ENCODE assay signal across 8 cellular contexts in the genomic region with DNA sequence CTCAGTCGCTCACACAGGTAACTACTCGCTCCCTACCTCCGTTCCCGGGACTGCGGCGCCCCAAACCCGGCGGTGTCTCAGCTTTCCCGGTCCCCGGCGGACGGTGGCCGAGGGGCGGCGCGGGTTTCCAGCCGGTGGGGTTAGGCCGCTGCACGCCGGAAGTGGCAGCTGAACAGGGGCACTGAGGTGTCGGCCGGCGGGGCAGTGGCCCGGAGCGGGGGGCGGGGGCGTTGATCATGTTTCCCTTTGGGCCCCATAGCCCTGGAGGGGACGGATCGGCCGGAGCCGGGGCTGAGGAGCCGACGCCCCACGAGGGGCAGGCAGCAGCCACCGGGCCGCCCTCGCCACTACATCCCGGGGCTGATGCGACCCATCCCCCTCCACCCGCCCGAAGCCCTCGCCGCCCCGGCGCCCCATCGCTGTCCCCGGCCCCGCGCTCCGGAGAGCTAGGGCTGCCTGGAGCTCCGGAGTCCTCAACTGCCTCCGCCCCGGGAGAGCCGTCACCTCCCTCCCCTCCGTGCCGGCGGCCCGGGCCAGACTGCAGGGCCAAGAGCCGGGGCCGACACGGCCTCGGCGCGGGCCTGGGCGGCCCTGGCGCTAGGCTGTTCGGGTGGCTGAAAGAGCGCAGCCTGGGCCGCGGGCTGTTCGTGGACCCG. TPM values are rescaled to one million over a fixed set of nuclear protein-coding genes. Genes with fewer than 3 reads are reported as not detected.
DNase-seq lines count a peak whose midpoint lies in the region; ATAC-seq and TF ChIP-seq lines count a peak whose summit lies in the region.

A gene with protein sequence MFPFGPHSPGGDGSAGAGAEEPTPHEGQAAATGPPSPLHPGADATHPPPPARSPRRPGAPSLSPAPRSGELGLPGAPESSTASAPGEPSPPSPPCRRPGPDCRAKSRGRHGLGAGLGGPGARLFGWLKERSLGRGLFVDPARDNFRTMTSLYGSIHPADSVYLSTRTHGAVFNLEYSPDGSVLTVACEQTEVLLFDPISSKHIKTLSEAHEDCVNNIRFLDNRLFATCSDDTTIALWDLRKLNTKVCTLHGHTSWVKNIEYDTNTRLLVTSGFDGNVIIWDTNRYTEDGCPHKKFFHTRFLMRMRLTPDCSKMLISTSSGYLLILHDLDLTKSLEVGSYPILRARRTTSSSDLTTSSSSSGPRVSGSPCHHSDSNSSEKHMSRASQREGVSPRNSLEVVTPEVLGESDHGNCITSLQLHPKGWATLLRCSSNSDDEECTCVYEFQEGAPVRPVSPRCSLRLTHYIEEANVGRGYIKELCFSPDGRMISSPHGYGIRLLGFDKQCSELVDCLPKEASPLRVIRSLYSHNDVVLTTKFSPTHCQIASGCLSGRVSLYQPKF (plus strand): TSS at position 167 of the 656 bp plus-strand sequence. CDS start 70 bp downstream, at position 237.

- H3K27me3 ChIP-seq in HUES48 (ENCODE audit: control insufficient read depth, insufficient read depth, low read length) (no peaks in the 10 kb centered on the region), fibroblast of lung (ENCODE audit: control insufficient read depth, insufficient read depth, low read length) (no peaks in the 10 kb centered on the region)

- TF ChIP-seq CTCF in fibroblast of lung (conservative IDR thresholded peaks at IDR 0.05 in 1 of 2, IDR thresholded peaks at IDR 0.05 in 1 of 2; ENCODE audit: low read depth in 1 of 2, low read length in 2 of 2), result no peak

- no peaks in the 10 kb centered on the region for H3K9me3 Mint-ChIP-seq in activated T-helper 1 cell treated with anti-CD3 and anti-CD28 coated beads, Interleukin-12 subunit alpha, Interleukin-12 subunit beta, Interleukin-2, Interleukin-4 antibody, amounts not matched to agents 30 ng/mL and 10 ng/mL and 1 ng/mL, durations not matched to agents 14 hours and 24 hours and 36 hours
- no peaks in the 10 kb centered on the region for H3K9me3 Mint-ChIP-seq in naive thymus-derived CD8-positive, alpha-beta T cell

- peaks cover 12% of the 10 kb centered on the region for H3K36me3 Mint-ChIP-seq in activated T-helper 1 cell treated with anti-CD3 and anti-CD28 coated beads, Interleukin-12 subunit alpha, Interleukin-12 subunit beta, Interleukin-2, Interleukin-4 antibody, amounts not matched to agents 30 ng/mL and 10 ng/mL and 1 ng/mL, durations not matched to agents 14 hours and 24 hours and 36 hours (ENCODE audit: low read depth)
- H3K36me3 Mint-ChIP-seq in naive thymus-derived CD8-positive, alpha-beta T cell, result peaks cover 0 to 11% (median 3%) of the 10 kb centered on the region in 3 donors

- H3K4me1 Mint-ChIP-seq in activated T-helper 1 cell treated with anti-CD3 and anti-CD28 coated beads, Interleukin-12 subunit alpha, Interleukin-12 subunit beta, Interleukin-2, Interleukin-4 antibody, amounts not matched to agents 30 ng/mL and 10 ng/mL and 1 ng/mL, durations not matched to agents 14 hours and 24 hours and 36 hours (ENCODE audit: low read depth), result peaks cover 39% of the 10 kb centered on the region
- peaks cover 12 to 43% (median 39%) of the 10 kb centered on the region in 4 donors for H3K4me1 Mint-ChIP-seq in naive thymus-derived CD8-positive, alpha-beta T cell

- H3K27me3 Mint-ChIP-seq in activated T-helper 1 cell treated with anti-CD3 and anti-CD28 coated beads, Interleukin-12 subunit alpha, Interleukin-12 subunit beta, Interleukin-2, Interleukin-4 antibody, amounts not matched to agents 30 ng/mL and 10 ng/mL and 1 ng/mL, durations not matched to agents 14 hours and 24 hours and 36 hours (ENCODE audit: insufficient read depth), result no peaks in the 10 kb centered on the region
- H3K27me3 Mint-ChIP-seq in naive thymus-derived CD8-positive, alpha-beta T cell, result no peaks in the 10 kb centered on the region

- peak within 1 kb of the TSS; percentile 95 for H3K4me2 ChIP-seq in fibroblast of lung (ENCODE audit: extremely low read depth, insufficient read depth, low read length)

- peaks cover 4% of the 10 kb centered on the region; the same call in 1 of the 2 replicates for H3K36me3 ChIP-seq in HUES48 (ENCODE audit: control insufficient read depth, insufficient read depth, low read length)
- no peaks in the 10 kb centered on the region for H3K36me3 ChIP-seq in fibroblast of lung (ENCODE audit: control insufficient read depth, insufficient read depth, low read length)

- peaks cover 14% of the 10 kb centered on the region for H3K4me1 ChIP-seq in HUES48 (ENCODE audit: control insufficient read depth, insufficient read depth, low read length)
- no peaks in the 10 kb centered on the region for H3K4me1 ChIP-seq in fibroblast of lung (ENCODE audit: control insufficient read depth, extremely low read depth, insufficient read depth, low read length)

- H3K27ac Mint-ChIP-seq in activated T-helper 1 cell treated with anti-CD3 and anti-CD28 coated beads, Interleukin-12 subunit alpha, Interleukin-12 subunit beta, Interleukin-2, Interleukin-4 antibody, amounts not matched to agents 30 ng/mL and 10 ng/mL and 1 ng/mL, durations not matched to agents 14 hours and 24 hours and 36 hours, result peak within 1 kb of the TSS; percentile 80
- peak within 1 kb of the TSS; percentile 78 to 96 (median 89) for H3K27ac Mint-ChIP-seq in naive thymus-derived CD8-positive, alpha-beta T cell

- POLR2A ChIA-PET in naive thymus-derived CD8-positive, alpha-beta T cell (lab: Charles Lee), result interaction anchor here (0.6 to 3.5 kb wide), 5 partner anchors 10 to 34 kb away, joined by 3 to 58 read pairs (median 3); a partner anchor contains a TSS

- H3K4me3 Mint-ChIP-seq in activated T-helper 1 cell treated with anti-CD3 and anti-CD28 coated beads, Interleukin-12 subunit alpha, Interleukin-12 subunit beta, Interleukin-2, Interleukin-4 antibody, amounts not matched to agents 30 ng/mL and 10 ng/mL and 1 ng/mL, durations not matched to agents 14 hours and 24 hours and 36 hours, result peak within 1 kb of the TSS; percentile 90
- H3K4me3 Mint-ChIP-seq in naive thymus-derived CD8-positive, alpha-beta T cell, result peak within 1 kb of the TSS; percentile 87 to 96 (median 91)

- DNase-seq in DMS114 treated with DMSO at 0.1 percent for 48 hours (lab: John Stamatoyannopoulos, UW; ENCODE audit: unreplicated experiment) (peak; percentile 44), fibroblast of lung (ENCODE audit: low read depth in 2 of 2) (peak; percentile 84 to 86)
- peak; percentile 88 for DNase-seq in activated T-helper 1 cell treated with anti-CD3 and anti-CD28 coated beads, Interleukin-12 subunit alpha, Interleukin-12 subunit beta, Interleukin-2, Interleukin-4 antibody, amounts not matched to agents 30 ng/mL and 10 ng/mL and 1 ng/mL, durations not matched to agents 14 hours and 24 hours and 36 hours (ENCODE audit: low spot score)
- DNase-seq in naive thymus-derived CD8-positive, alpha-beta T cell, result peak; percentile 76 to 95 (median 88)
- peak; percentile 66 to 92 (median 82) for DNase-seq in stimulated activated naive CD4-positive, alpha-beta T cell (lab: John Stamatoyannopoulos, UW)

- H3K27ac ChIP-seq in HUES48 (ENCODE audit: low read depth, low read length) (peak within 1 kb of the TSS; percentile 79), fibroblast of lung (ENCODE audit: insufficient read depth, low read length) (peak within 1 kb of the TSS; percentile 86)

- H4K20me1 ChIP-seq in fibroblast of lung (ENCODE audit: control insufficient read depth, extremely low read depth, insufficient read depth, low read length), result peaks cover 2% of the 10 kb centered on the region

- intact Hi-C loops in activated T-helper 1 cell treated with anti-CD3 and anti-CD28 coated beads, Interleukin-12 subunit alpha, Interleukin-12 subunit beta, Interleukin-2, Interleukin-4 antibody, amounts not matched to agents 30 ng/mL and 10 ng/mL and 1 ng/mL, durations not matched to agents 14 hours and 24 hours and 36 hours (cut with micrococcal nuclease), result loop anchor here (1.0 to 5.0 kb wide), 4 partner anchors 15 to 313 kb away; a partner anchor contains a TSS

- H2AFZ ChIP-seq in fibroblast of lung (ENCODE audit: low read length), result peak within 1 kb of the TSS; percentile 100

- H3K4me3 ChIP-seq in HUES48 (ENCODE audit: low read depth, low read length) (peak within 1 kb of the TSS; percentile 99), fibroblast of lung (replicated peaks in 1 of 4; ENCODE audit: control extremely low read depth in 1 of 4, insufficient read depth in 1 of 4, low read depth in 3 of 4, low read length in 4 of 4) (peak within 1 kb of the TSS; percentile 87 to 98 (median 90))

- ATAC-seq in GM21390 (IDR thresholded peaks at IDR 0.05; ENCODE audit: unreplicated experiment), result peak; percentile 59
- peak; percentile 83 for ATAC-seq in naive thymus-derived CD8-positive, alpha-beta T cell

- H3K9me3 ChIP-seq in HUES48 (ENCODE audit: control insufficient read depth, insufficient read depth, low read length) (no peaks in the 10 kb centered on the region), fibroblast of lung (ENCODE audit: control insufficient read depth, insufficient read depth, low read depth, low read length) (no peaks in the 10 kb centered on the region)

- peak within 1 kb of the TSS; percentile 86 for H3K9ac ChIP-seq in HUES48 (ENCODE audit: low read depth, low read length)
- peak within 1 kb of the TSS; percentile 85 for H3K9ac ChIP-seq in fibroblast of lung (ENCODE audit: insufficient read depth, low read length)

- peaks cover 42% of the 10 kb centered on the region for H3K79me2 ChIP-seq in fibroblast of lung (ENCODE audit: control insufficient read depth, insufficient read depth, low read length)

TF ChIP-seq in PFSK-1, 5 proteins besides CTCF, POLR2A, EP300 and RAD21 (continues in another document):
- TF ChIP-seq FOXP2 (optimal IDR thresholded peaks at IDR 0.05; ENCODE audit: borderline replicate concordance, extremely low read depth, extremely low read length, insufficient read depth) (peak; percentile 81), SIN3A (IDR thresholded peaks at IDR 0.05; ENCODE audit: borderline replicate concordance, insufficient read depth, low read length) (0 out of 2 replicates have a peak, but pooled peaks have one; percentile 12)

RNA-seq across cellular contexts. Expression of the gene that starts here (rescaled TPM):
- polyA plus RNA-seq in PFSK-1 (2012; ENCODE audit: insufficient read length, low read depth), result 22.9 TPM
- total RNA-seq in activated T-helper 1 cell treated with anti-CD3 and anti-CD28 coated beads, Interleukin-12 subunit alpha, Interleukin-12 subunit beta, Interleukin-2, Interleukin-4 antibody, amounts not matched to agents 30 ng/mL and 10 ng/mL and 1 ng/mL, durations not matched to agents 14 hours and 24 hours and 36 hours, result 18.5 and 19.4 TPM in 2 replicates
- 18.7 and 26.6 TPM in 2 replicates for total RNA-seq in fibroblast of lung
- 23.3 and 33.5 TPM in 2 replicates for polyA plus RNA-seq in fibroblast of lung
- polyA plus RNA-seq in fibroblast of lung (2012), result 15.8 and 19.5 TPM in 2 replicates
- 27.6 and 35.2 TPM in 2 replicates for polyA minus RNA-seq in fibroblast of lung (ENCODE audit: low replicate concordance)
- total RNA-seq in naive thymus-derived CD8-positive, alpha-beta T cell, result 10 to 100 TPM; 23.6 to 25.2 TPM
- polyA plus RNA-seq in naive thymus-derived CD8-positive, alpha-beta T cell, result 10 to 100 TPM; 27.3 to 35.0 (median 28.5) TPM

Comparison
In these comparisons a context has a peak if more than half of its experiments do, and no peak if none do; other contexts are left out.
1. Peak in every context shown above with its lines: DNase-seq, ATAC-seq, H3K4me3 ChIP-seq and H3K27ac ChIP-seq.